Comparison of ENCODE assay signal across 9 cellular contexts in genomic region chr6:75281643-75282042, GRCh38. TPM values are rescaled to one million over a fixed set of nuclear protein-coding genes. Genes with fewer than 3 reads are reported as not detected.
DNase-seq lines count a peak whose midpoint lies in the region; ATAC-seq and TF ChIP-seq lines count a peak whose summit lies in the region.
"Had no signal": no experiment of that assay in that cellular context is flagged by ENCODE, and none has a peak within 500 bp of the region (broad histone marks: within the 10 kb centered on the region; RNA-seq: fewer than 3 reads in every experiment).

No MANE protein-coding gene starts in this region.

- H3K79me2 ChIP-seq in Karpas-422 (ENCODE audit: low read length) (peaks cover 93% of the 10 kb centered on the region), parathyroid adenoma (peaks cover 43% of the 10 kb centered on the region)

- H3K36me3 Mint-ChIP-seq in T-helper 1 cell treated with Interleukin-12 subunit alpha and Interleukin-12 subunit beta and Interleukin-4 antibody, amounts not matched to agents 30 μg/mL and 1 μg/mL, for 36 hours (ENCODE audit: low read depth) = peaks cover 14% of the 10 kb centered on the region
- no peaks in the 10 kb centered on the region for H3K36me3 Mint-ChIP-seq in stimulated activated effector memory CD8-positive, alpha-beta T cell treated with anti-CD3 and anti-CD28 coated beads, Interleukin-12 subunit alpha, Interleukin-12 subunit beta, amount 100 ng/mL, for 72 hours

- peaks cover 34% of the 10 kb centered on the region for H3K4me1 Mint-ChIP-seq in T-helper 1 cell treated with Interleukin-12 subunit alpha and Interleukin-12 subunit beta and Interleukin-4 antibody, amounts not matched to agents 30 μg/mL and 1 μg/mL, for 36 hours (ENCODE audit: low read depth)
- peaks cover 40% of the 10 kb centered on the region for H3K4me1 Mint-ChIP-seq in stimulated activated effector memory CD8-positive, alpha-beta T cell treated with anti-CD3 and anti-CD28 coated beads, Interleukin-12 subunit alpha, Interleukin-12 subunit beta, amount 100 ng/mL, for 72 hours

- H3K27ac Mint-ChIP-seq in T-helper 1 cell treated with Interleukin-12 subunit alpha and Interleukin-12 subunit beta and Interleukin-4 antibody, amounts not matched to agents 30 μg/mL and 1 μg/mL, for 36 hours = peak overlapping the region; percentile 23
- H3K27ac Mint-ChIP-seq in stimulated activated effector memory CD8-positive, alpha-beta T cell treated with anti-CD3 and anti-CD28 coated beads, Interleukin-12 subunit alpha, Interleukin-12 subunit beta, amount 100 ng/mL, for 72 hours = no peak overlapping the region

- no peaks in the 10 kb centered on the region for H3K27me3 Mint-ChIP-seq in T-helper 1 cell treated with Interleukin-12 subunit alpha and Interleukin-12 subunit beta and Interleukin-4 antibody, amounts not matched to agents 30 μg/mL and 1 μg/mL, for 36 hours (ENCODE audit: low read depth)

- peaks cover 17% of the 10 kb centered on the region for H4K20me1 ChIP-seq in Karpas-422 (ENCODE audit: insufficient read depth, low read depth, low read length)

- H3K9me2 ChIP-seq in Karpas-422 (replicated peaks; ENCODE audit: insufficient read depth, low read length) = no peaks in the 10 kb centered on the region

- ATAC-seq in GM18909 (IDR thresholded peaks at IDR 0.05; ENCODE audit: poor library complexity, unreplicated experiment) = no peak
- no peak for ATAC-seq in HG03520 (IDR thresholded peaks at IDR 0.05; ENCODE audit: unreplicated experiment)
- ATAC-seq in stimulated activated effector memory CD8-positive, alpha-beta T cell treated with anti-CD3 and anti-CD28 coated beads, Interleukin-12 subunit alpha, Interleukin-12 subunit beta, amount 100 ng/mL, for 72 hours = no peak

- H3K4me3 Mint-ChIP-seq in T-helper 1 cell treated with Interleukin-12 subunit alpha and Interleukin-12 subunit beta and Interleukin-4 antibody, amounts not matched to agents 30 μg/mL and 1 μg/mL, for 36 hours = peak overlapping the region; percentile 71
- H3K4me3 Mint-ChIP-seq in stimulated activated effector memory CD8-positive, alpha-beta T cell treated with anti-CD3 and anti-CD28 coated beads, Interleukin-12 subunit alpha, Interleukin-12 subunit beta, amount 100 ng/mL, for 72 hours = no peak overlapping the region

- H3K9ac ChIP-seq in Karpas-422 (ENCODE audit: low read length) (peak overlapping the region; percentile 29), parathyroid adenoma (no peak overlapping the region)

- H3K36me3 ChIP-seq in Karpas-422 (ENCODE audit: insufficient read depth, low read length) (peaks cover 20% of the 10 kb centered on the region), ectodermal cell (ENCODE audit: control insufficient read depth, insufficient read depth, low read length) (no peaks in the 10 kb centered on the region), parathyroid adenoma (ENCODE audit: control insufficient read depth, insufficient read depth, low read length) (no peaks in the 10 kb centered on the region)

- no peak overlapping the region for H3K27ac ChIP-seq in Karpas-422 (ENCODE audit: low read length)
- H3K27ac ChIP-seq in ectodermal cell (ENCODE audit: insufficient read depth, low read depth, low read length, poor library complexity, severe bottlenecking) = no peak overlapping the region
- no peak overlapping the region for H3K27ac ChIP-seq in parathyroid adenoma

- H3K4me2 ChIP-seq in Karpas-422 (ENCODE audit: low read depth, low read length, poor library complexity, severe bottlenecking) (peak overlapping the region; percentile 87), parathyroid adenoma (ENCODE audit: low read length) (peak overlapping the region; percentile 7)

- TF ChIP-seq CTCF in parathyroid adenoma (IDR thresholded peaks at IDR 0.05) = no peak

- H3K27me3 ChIP-seq in Karpas-422 (ENCODE audit: low read length) = no peaks in the 10 kb centered on the region
- H3K27me3 ChIP-seq in ectodermal cell (ENCODE audit: control insufficient read depth, insufficient read depth, low read length, poor library complexity, severe bottlenecking) = no peaks in the 10 kb centered on the region
- no peaks in the 10 kb centered on the region for H3K27me3 ChIP-seq in parathyroid adenoma (ENCODE audit: control insufficient read depth, insufficient read depth, low read length)

- H3K9me3 ChIP-seq in Karpas-422 (ENCODE audit: low read length) = no peaks in the 10 kb centered on the region
- H3K9me3 ChIP-seq in ectodermal cell (ENCODE audit: control insufficient read depth, low read length) = no peaks in the 10 kb centered on the region
- no peaks in the 10 kb centered on the region for H3K9me3 ChIP-seq in parathyroid adenoma (ENCODE audit: control insufficient read depth, low read length)

- H3K9me3 Mint-ChIP-seq in T-helper 1 cell treated with Interleukin-12 subunit alpha and Interleukin-12 subunit beta and Interleukin-4 antibody, amounts not matched to agents 30 μg/mL and 1 μg/mL, for 36 hours = no peaks in the 10 kb centered on the region
- no peaks in the 10 kb centered on the region for H3K9me3 Mint-ChIP-seq in stimulated activated effector memory CD8-positive, alpha-beta T cell treated with anti-CD3 and anti-CD28 coated beads, Interleukin-12 subunit alpha, Interleukin-12 subunit beta, amount 100 ng/mL, for 72 hours

- H2AFZ ChIP-seq in Karpas-422 (ENCODE audit: low read length) (no peak overlapping the region), parathyroid adenoma (no peak overlapping the region)

- H3K4me3 ChIP-seq in Karpas-422 (ENCODE audit: low read length) = peak overlapping the region; percentile 95
- H3K4me3 ChIP-seq in ectodermal cell (ENCODE audit: insufficient read depth, low read depth, low read length) = peak overlapping the region; percentile 11
- no peak overlapping the region for H3K4me3 ChIP-seq in parathyroid adenoma (ENCODE audit: low read depth, low read length)

- no peak for DNase-seq in T-helper 1 cell
- no peak for DNase-seq in Karpas-422
- no peak for DNase-seq in stimulated activated effector memory CD8-positive, alpha-beta T cell treated with anti-CD3 and anti-CD28 coated beads, Interleukin-12 subunit alpha, Interleukin-12 subunit beta, amount 100 ng/mL, for 72 hours (ENCODE audit: low spot score in 2 of 2)
- DNase-seq: activated CD4-positive, alpha-beta T cell treated with anti-CD3 and anti-CD28 coated beads for 4 hours had no signal

- H3K4me1 ChIP-seq in Karpas-422 (ENCODE audit: low read length) = peaks cover 49% of the 10 kb centered on the region
- H3K4me1 ChIP-seq in ectodermal cell (ENCODE audit: control insufficient read depth, insufficient read depth, low read length) = peaks cover 7% of the 10 kb centered on the region
- peaks cover 12% of the 10 kb centered on the region for H3K4me1 ChIP-seq in parathyroid adenoma

RNA-seq across cellular contexts. Expression of gene TMEM30A, which starts 2.9 kb away (rescaled TPM):
- total RNA-seq in Karpas-422 (2014; rRNA removed; shearing (Covaris generic); ENCODE audit: low replicate concordance) = 39.6 and 78.5 TPM in 2 replicates
- 63.7 TPM for polyA plus RNA-seq in ectodermal cell (2013, experiment 1 of 4)
- polyA plus RNA-seq in ectodermal cell (2013, experiment 2 of 4) = 78.4 TPM
- polyA plus RNA-seq in ectodermal cell (2013, experiment 3 of 4) = 64.4 TPM
- polyA plus RNA-seq in ectodermal cell (2013, experiment 4 of 4) = 68.6 TPM

RNA-seq across cellular contexts. Expression of gene COX7A2, which starts 38.0 kb away (rescaled TPM):
- 161 and 346 TPM in 2 replicates for total RNA-seq in Karpas-422 (2014; rRNA removed; shearing (Covaris generic); ENCODE audit: low replicate concordance)
- 212 TPM for polyA plus RNA-seq in ectodermal cell (2013, experiment 1 of 4)
- 212 TPM for polyA plus RNA-seq in ectodermal cell (2013, experiment 2 of 4)
- polyA plus RNA-seq in ectodermal cell (2013, experiment 3 of 4) = 205 TPM
- polyA plus RNA-seq in ectodermal cell (2013, experiment 4 of 4) = 217 TPM
